21 cellular contexts compared by ENCODE assay signal in genomic region chr11:45934580-45935318, GRCh38.
DNase-seq lines count a peak whose midpoint lies in the region; ATAC-seq and TF ChIP-seq lines count a peak whose summit lies in the region.
"Had no signal": no experiment of that assay in that cellular context is flagged by ENCODE, and none has a peak within 500 bp of the region (broad histone marks: within the 10 kb centered on the region; RNA-seq: fewer than 3 reads in every experiment).

No MANE protein-coding gene starts in this region.

- H3F3A ChIP-seq in SU-DHL-6 (ENCODE audit: insufficient read depth): peaks cover 48% of the 10 kb centered on the region

- no peak for ATAC-seq in stimulated activated memory B cell treated with anti-CD40 and anti-IgM and Interleukin-4, amounts not matched to agents 10 μg/mL and 1 μg/mL and 100 μg/mL, for 72 hours
- ATAC-seq: right cardiac atrium had no signal

- peak; percentile 21 for DNase-seq in DMS53 (lab: John Stamatoyannopoulos, UW)
- DNase-seq in DMS53 treated with DMSO at 0.1 percent for 48 hours (lab: John Stamatoyannopoulos, UW; ENCODE audit: unreplicated experiment): no peak
- DNase-seq in islet precursor cell: peak; percentile 76
- no peak for DNase-seq in NCI-H748 (lab: John Stamatoyannopoulos, UW; ENCODE audit: unreplicated experiment)
- no peak for DNase-seq in cerebellar cortex (ENCODE audit: low spot score)
- DNase-seq in SHP77 treated with DMSO at 0.1 percent for 48 hours (lab: John Stamatoyannopoulos, UW): no peak
- DNase-seq: activated gamma-delta T cell; amniotic stem cell; BE2C; cerebellar nuclear complex; effector CD4-positive, alpha-beta T cell; NCI-H1694 treated with DMSO at 0.1 percent for 48 hours; NCI-H226; stimulated activated naive CD4-positive, alpha-beta T cell treated with Interleukin-2 at 50 U/mL for 16 hours; SW 1271 had no signal

- no peaks in the 10 kb centered on the region for H3K9me3 Mint-ChIP-seq in stimulated activated memory B cell treated with anti-CD40 and anti-IgM and Interleukin-4, amounts not matched to agents 10 μg/mL and 1 μg/mL and 100 μg/mL, for 72 hours

- H3K4me3 ChIP-seq in SU-DHL-6 (ENCODE audit: insufficient read depth, low read length, poor library complexity, severe bottlenecking): no peak overlapping the region
- H3K4me3 ChIP-seq: tibial nerve had no signal

- H3K27me3 Mint-ChIP-seq in stimulated activated memory B cell treated with anti-CD40 and anti-IgM and Interleukin-4, amounts not matched to agents 10 μg/mL and 1 μg/mL and 100 μg/mL, for 72 hours: no peaks in the 10 kb centered on the region

- no peaks in the 10 kb centered on the region for H3K9me3 ChIP-seq in SU-DHL-6 (ENCODE audit: insufficient read depth, low read length)
- H3K9me3 ChIP-seq: BE2C, tibial nerve had no signal

- no peaks in the 10 kb centered on the region for H3K27me3 ChIP-seq in SU-DHL-6 (ENCODE audit: low read length)
- H3K27me3 ChIP-seq: BE2C, tibial nerve had no signal

- H3K9me2 ChIP-seq in SU-DHL-6 (replicated peaks; ENCODE audit: insufficient read depth, low read length): no peaks in the 10 kb centered on the region

- no peaks in the 10 kb centered on the region for H3K36me3 ChIP-seq in SU-DHL-6 (ENCODE audit: low read length)

- no peak overlapping the region for H3K9ac ChIP-seq in SU-DHL-6 (ENCODE audit: low read length)

- TF ChIP-seq CTCF in SU-DHL-6 (IDR thresholded peaks at IDR 0.05; ENCODE audit: insufficient read depth, low read length, poor library complexity, severe bottlenecking): no peak

- H3K27ac Mint-ChIP-seq in stimulated activated memory B cell treated with anti-CD40 and anti-IgM and Interleukin-4, amounts not matched to agents 10 μg/mL and 1 μg/mL and 100 μg/mL, for 72 hours: peak overlapping the region; percentile 94

- peaks cover 95% of the 10 kb centered on the region for H3K4me1 Mint-ChIP-seq in stimulated activated memory B cell treated with anti-CD40 and anti-IgM and Interleukin-4, amounts not matched to agents 10 μg/mL and 1 μg/mL and 100 μg/mL, for 72 hours

- H3K79me2 ChIP-seq in SU-DHL-6 (ENCODE audit: insufficient read depth, low read length): 0 out of 2 replicates have a peak, but pooled peaks cover 9% of the 10 kb centered on the region

- H3K27ac ChIP-seq in SU-DHL-6 (ENCODE audit: low read depth, low read length): peak overlapping the region; percentile 69; the same call in 1 of the 2 replicates
- H3K27ac ChIP-seq: 22Rv1, HL-60, tibial nerve had no signal

- no peak overlapping the region for H3K4me3 Mint-ChIP-seq in stimulated activated memory B cell treated with anti-CD40 and anti-IgM and Interleukin-4, amounts not matched to agents 10 μg/mL and 1 μg/mL and 100 μg/mL, for 72 hours

- peaks cover 25% of the 10 kb centered on the region for H3K36me3 Mint-ChIP-seq in stimulated activated memory B cell treated with anti-CD40 and anti-IgM and Interleukin-4, amounts not matched to agents 10 μg/mL and 1 μg/mL and 100 μg/mL, for 72 hours

- no peaks in the 10 kb centered on the region for H4K20me1 ChIP-seq in SU-DHL-6 (ENCODE audit: low read depth, low read length)

- H2AFZ ChIP-seq in SU-DHL-6 (ENCODE audit: low read depth, low read length, severe bottlenecking): no peak overlapping the region

- no peak overlapping the region for H3K4me2 ChIP-seq in SU-DHL-6 (ENCODE audit: low read depth, low read length, poor library complexity, severe bottlenecking)

Comparison
In these comparisons a context has a peak if more than half of its experiments do, and no peak if none do; other contexts are left out.
1. DNase-seq: peak in DMS53 (single experiment) and islet precursor cell (single experiment); none in DMS53 treated with DMSO at 0.1 percent for 48 hours (single experiment), NCI-H748 (single experiment), cerebellar cortex (single experiment) and SHP77 treated with DMSO at 0.1 percent for 48 hours (single experiment).